8 cellular contexts compared by ENCODE assay signal in the genomic region with DNA sequence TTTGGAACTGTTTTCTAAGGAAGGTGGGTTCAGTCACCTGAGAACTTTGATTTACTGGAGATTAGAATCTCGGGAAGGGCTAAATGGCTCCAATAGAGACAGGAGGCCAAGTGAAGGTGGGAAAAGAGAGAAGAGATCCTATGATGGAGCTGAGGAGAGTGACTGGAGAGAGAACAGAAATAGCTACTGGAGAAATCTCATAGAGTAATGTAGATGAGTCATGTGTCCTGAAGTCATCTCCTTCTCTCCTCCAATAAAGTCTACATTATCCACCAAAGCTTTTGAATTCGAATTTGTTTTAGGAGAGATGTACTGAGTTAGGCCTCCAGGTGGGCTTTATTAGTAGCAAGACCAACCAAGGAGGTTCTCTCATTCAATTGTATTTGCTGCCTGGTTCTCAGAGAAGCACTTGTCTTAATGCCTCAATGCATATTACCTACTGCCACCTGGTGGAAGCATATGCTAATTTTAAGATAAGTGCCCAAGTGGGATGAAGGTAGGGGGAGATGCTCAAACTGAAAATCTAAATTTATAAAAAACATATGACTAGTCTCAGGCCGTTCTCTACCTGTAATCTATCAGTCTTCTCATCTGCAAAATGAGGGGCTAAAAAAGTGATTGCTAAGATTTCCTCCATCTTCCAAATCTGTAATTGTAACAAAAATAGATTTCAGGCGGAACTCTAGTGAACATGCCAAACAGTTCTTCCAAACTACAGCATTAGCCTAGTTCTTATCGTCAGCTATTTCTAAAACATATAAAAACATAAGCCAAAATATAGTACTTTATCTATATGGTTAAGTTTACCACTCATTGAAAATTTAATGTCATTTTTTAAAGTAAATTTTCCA. TPM values are rescaled to one million over a fixed set of nuclear protein-coding genes. Genes with fewer than 3 reads are reported as not detected.
DNase-seq lines count a peak whose midpoint lies in the region; ATAC-seq, FAIRE-seq and TF ChIP-seq lines count a peak whose summit lies in the region.

No MANE protein-coding gene starts in this region.

- TF ChIP-seq CTCF in Calu3 (IDR thresholded peaks at IDR 0.05; ENCODE audit: unreplicated experiment), result peak; percentile 43
- TF ChIP-seq CTCF in epithelial cell of esophagus (IDR thresholded peaks at IDR 0.05; ENCODE audit: insufficient read depth, low read depth, low read length, missing control alignments), result peak; percentile 74
- peak in 2 of 4 experiments; percentile 29 to 37 for TF ChIP-seq CTCF in gastroesophageal sphincter (IDR thresholded peaks at IDR 0.05)

- no peaks in the 10 kb centered on the region for H3K36me3 Mint-ChIP-seq in Calu3 (ENCODE audit: insufficient read depth, unreplicated experiment)

- H3K9me3 ChIP-seq in gastroesophageal sphincter, result no peaks in the 10 kb centered on the region

- ATAC-seq in GM18868 (IDR thresholded peaks at IDR 0.05; ENCODE audit: unreplicated experiment), result peak; percentile 88
- peak; percentile 61 for ATAC-seq in HG03469 (IDR thresholded peaks at IDR 0.05; ENCODE audit: unreplicated experiment)
- no peak for ATAC-seq in HG03457 (IDR thresholded peaks at IDR 0.05; ENCODE audit: unreplicated experiment)
- ATAC-seq in gastroesophageal sphincter, result no peak

- no peaks in the 10 kb centered on the region for H3K4me1 ChIP-seq in gastroesophageal sphincter

- H3K27ac ChIP-seq in gastroesophageal sphincter, result no peak overlapping the region

- no peaks in the 10 kb centered on the region for H3K27me3 ChIP-seq in gastroesophageal sphincter

- peaks cover 26% of the 10 kb centered on the region for H3K4me1 Mint-ChIP-seq in Calu3 (ENCODE audit: low read depth, unreplicated experiment)

- no peak for TF ChIP-seq EP300 in gastroesophageal sphincter (IDR thresholded peaks at IDR 0.05)

- H3K4me3 Mint-ChIP-seq in Calu3 (ENCODE audit: low read depth, unreplicated experiment), result no peak overlapping the region

- 63 to 73% methylated on average over 5 of the region's 5 CpGs for WGBS in gastroesophageal sphincter (ENCODE audit: low coverage in 1 of 2), 2 donors

- H3K9me3 Mint-ChIP-seq in Calu3 (ENCODE audit: low read depth, unreplicated experiment), result no peaks in the 10 kb centered on the region

- H3K27me3 Mint-ChIP-seq in Calu3 (ENCODE audit: unreplicated experiment), result no peaks in the 10 kb centered on the region

- CTCF ChIA-PET in Calu3 (lab: Charles Lee), result interaction anchor here (0.5 to 1.6 kb wide), 10 partner anchors 19 to 822 kb away, joined by 3 to 5 read pairs (median 3); no protein-coding TSS in a partner anchor

- no TSS peak for BruUV-seq in Calu3 (replicated peaks; lab: Mats Ljungman, UMichigan)

- no peak overlapping the region for H3K4me3 ChIP-seq in epithelial cell of esophagus (ENCODE audit: low read length)
- H3K4me3 ChIP-seq in gastroesophageal sphincter, result no peak overlapping the region

- TF ChIP-seq POLR2A in gastroesophageal sphincter (IDR thresholded peaks at IDR 0.05), result no peak

- intact Hi-C loops in Calu3 (cut with micrococcal nuclease; ENCODE audit: unreplicated experiment), result loop anchor here (1.0 to 2.0 kb wide), 3 partner anchors 15 to 93 kb away; partner anchors contain the start of genes CNGA1 and NIPAL1

- peak; percentile 41 for FAIRE-seq in RCC 7860 (lab: Jason Lieb, UNC)

- no peaks in the 10 kb centered on the region for H3K36me3 ChIP-seq in gastroesophageal sphincter

- DNase-seq in Calu3, result peak; percentile 41
- peak; percentile 34 for DNase-seq in RCC 7860 (ENCODE audit: low spot score)
- peak; percentile 64 for DNase-seq in epithelial cell of esophagus (ENCODE audit: low read depth)
- DNase-seq in pons (ENCODE audit: low spot score), result peak; percentile 33

- peak overlapping the region; percentile 78 for H3K27ac Mint-ChIP-seq in Calu3 (ENCODE audit: unreplicated experiment)

RNA-seq across cellular contexts. Expression of gene TXK, which starts 24.4 kb away (rescaled TPM):
- total RNA-seq in Calu3 (2022) (2.8 and 4.6 TPM in 2 replicates), gastroesophageal sphincter (under 1 TPM in 3 of 4 donors, not detected in 1; 0.32 to 0.81 (median 0.39) TPM)

Comparison
In these comparisons a context has a peak if more than half of its experiments do, and no peak if none do; other contexts are left out.
1. ATAC-seq: peak in GM18868 (single experiment) and HG03469 (single experiment); none in HG03457 (single experiment) and gastroesophageal sphincter (single experiment).
2. Peak in every context shown above with its lines, with median percentiles within 50 percentile points of each other: DNase-seq.